8 cellular contexts compared by ENCODE assay signal in the genomic region with DNA sequence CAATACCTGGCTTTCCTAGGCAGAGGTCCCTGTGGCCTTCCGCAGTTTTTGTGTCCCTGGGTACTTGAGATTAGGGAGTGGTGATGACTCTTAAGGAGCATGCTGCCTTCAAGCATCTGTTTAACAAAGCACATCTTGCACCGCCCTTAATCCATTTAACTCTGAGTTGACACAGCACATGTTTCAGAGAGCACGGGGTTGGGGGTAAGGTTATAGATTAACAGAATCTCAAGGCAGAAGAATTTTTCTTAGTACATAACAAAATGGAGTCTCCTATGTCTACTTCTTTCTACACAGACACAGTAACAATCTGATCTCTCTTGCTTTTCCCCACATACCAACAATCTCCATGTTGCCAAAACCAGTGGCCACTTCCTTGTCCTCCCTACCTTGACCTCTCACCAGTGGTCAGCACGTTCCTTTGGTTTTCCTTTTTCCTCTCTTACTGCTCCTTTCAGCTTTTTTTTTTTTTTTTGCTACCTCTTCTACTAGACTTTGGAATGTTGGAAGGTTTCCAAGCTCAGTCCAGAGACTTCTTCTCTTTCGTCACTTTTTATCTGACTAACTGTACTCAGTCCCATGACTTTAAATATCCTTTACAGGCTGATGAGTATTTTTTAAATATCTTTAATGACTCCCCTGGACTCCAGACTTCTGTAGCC.
DNase-seq lines count a peak whose midpoint lies in the region; ATAC-seq, FAIRE-seq and TF ChIP-seq lines count a peak whose summit lies in the region.
"Not testable (repeated sequence)": the region's sequence is repeated elsewhere in the genome, so short reads cannot be mapped to it uniquely, and the experiment has no call there.

No MANE protein-coding gene starts in this region.

- H3K27ac ChIP-seq in A549, result peak overlapping the region; percentile 83 to 86
- not testable (repeated sequence) for H3K27ac ChIP-seq in RWPE1; foreskin keratinocyte; trophoblast cell (ENCODE audit: low read depth, low read length)
- H3K27ac ChIP-seq in left lung, result peak overlapping the region in 1 of 2 donors; percentile 61

- DNase-seq in A549 (ENCODE audit: low read depth in 1 of 2, low spot score in 1 of 2), result peak; percentile 24 to 87
- DNase-seq in DMS 273 (lab: John Stamatoyannopoulos, UW; ENCODE audit: unreplicated experiment), result peak; percentile 3
- peak; percentile 89 for DNase-seq in HS-5 (ENCODE audit: low read depth)
- DNase-seq in RWPE1 (ENCODE audit: low spot score), result peak; percentile 34
- peak; percentile 22 for DNase-seq in dedifferentiated amniotic fluid mesenchymal stem cell (ENCODE audit: extremely low spot score)
- peak; percentile 69 to 85 for DNase-seq in foreskin keratinocyte
- DNase-seq in left lung, result not testable (repeated sequence)
- peak; percentile 37 to 90 for DNase-seq in trophoblast cell

- not testable (repeated sequence) for H2BK5ac ChIP-seq in trophoblast cell (ENCODE audit: low read depth, low read length, poor library complexity)

- not testable (repeated sequence) for H3K4me3 ChIP-seq in A549; left lung; trophoblast cell (ENCODE audit: low read depth, low read length)

- intact Hi-C loops in left lung (cut with DNase I), result not testable (repeated sequence)

- H3K79me1 ChIP-seq in trophoblast cell (ENCODE audit: low read length), result not testable (repeated sequence)

- H2BK12ac ChIP-seq in trophoblast cell (ENCODE audit: low read length), result not testable (repeated sequence)

- not testable (repeated sequence) for TF ChIP-seq CTCF in A549 (IDR thresholded peaks at IDR 0.05); RWPE1 (conservative IDR thresholded peaks at IDR 0.05; ENCODE audit: low read depth); foreskin keratinocyte (conservative IDR thresholded peaks at IDR 0.05); left lung (IDR thresholded peaks at IDR 0.05)

- H3K18ac ChIP-seq in trophoblast cell (ENCODE audit: low read length), result not testable (repeated sequence)

- not testable (repeated sequence) for H4K91ac ChIP-seq in trophoblast cell (ENCODE audit: low read depth, low read length)

- peaks cover 11% of the 10 kb centered on the region for H3K4me1 ChIP-seq in A549
- H3K4me1 ChIP-seq in foreskin keratinocyte; left lung; trophoblast cell (ENCODE audit: control insufficient read depth in 1 of 2, insufficient read depth in 2 of 2, low read length in 2 of 2): not testable (repeated sequence)

- not testable (repeated sequence) for H3K79me2 ChIP-seq in trophoblast cell (ENCODE audit: control insufficient read depth, insufficient read depth, low read length, poor library complexity)

- H3K14ac ChIP-seq in trophoblast cell (ENCODE audit: low read length), result not testable (repeated sequence)

- H3K36me3 ChIP-seq in left lung; trophoblast cell (ENCODE audit: control insufficient read depth in 1 of 2, insufficient read depth in 2 of 2, low read length in 2 of 2): not testable (repeated sequence)

- H3K9ac ChIP-seq in trophoblast cell (ENCODE audit: low read length), result not testable (repeated sequence)

- POLR2A ChIA-PET in A549 (lab: Yijun Ruan, JAX), result interaction anchor here (1.4 kb wide), 1 partner anchor 26 kb away, joined by 5 read pairs; no protein-coding TSS in a partner anchor
- POLR2A ChIA-PET in RWPE1 (lab: Yijun Ruan, JAX; ENCODE audit: low non-redundant PET), result not testable (repeated sequence)

- WGBS in A549 (ENCODE audit: missing lambda C conversion rate), result 4% methylated on average over 2 of the region's 5 CpGs
- no CpG with 5 or more reads among the region's 5 CpGs for WGBS in trophoblast cell (ENCODE audit: extremely low coverage, insufficient coverage, insufficient read length)

- CTCF ChIA-PET in A549 (lab: Yijun Ruan, JAX), result interaction anchor here (1.0 to 1.2 kb wide), 2 partner anchors 10 to 79 kb away, joined by 3 to 5 read pairs; no protein-coding TSS in a partner anchor
- CTCF ChIA-PET in RWPE1 (lab: Yijun Ruan, JAX), result not testable (repeated sequence)

- not testable (repeated sequence) for H2AK5ac ChIP-seq in trophoblast cell (ENCODE audit: low read length)

- H3K4me2 ChIP-seq in A549, result peak overlapping the region; percentile 50
- H3K4me2 ChIP-seq in trophoblast cell (ENCODE audit: low read length), result not testable (repeated sequence)

- H3K4ac ChIP-seq in trophoblast cell (ENCODE audit: low read depth, low read length), result not testable (repeated sequence)

- H3K23ac ChIP-seq in trophoblast cell (ENCODE audit: low read length), result not testable (repeated sequence)

- peak; percentile 93 to 99 for ATAC-seq in A549
- peak; percentile 46 for ATAC-seq in foreskin keratinocyte
- peak; percentile 88 for ATAC-seq in left lung

- not testable (repeated sequence) for H2BK120ac ChIP-seq in trophoblast cell (ENCODE audit: insufficient read depth, low read length, poor library complexity)

- not testable (repeated sequence) for H2AFZ ChIP-seq in trophoblast cell (ENCODE audit: insufficient read depth, low read length, poor library complexity)

- TF ChIP-seq POLR2A in A549 (IDR thresholded peaks at IDR 0.05; ENCODE audit: low read length), result not testable (repeated sequence)

- not testable (repeated sequence) for TF ChIP-seq EP300 in A549 (IDR thresholded peaks at IDR 0.05)

- not testable (repeated sequence) for FAIRE-seq in A549 (lab: Jason Lieb, UNC)

- not testable (repeated sequence) for H4K12ac ChIP-seq in trophoblast cell (ENCODE audit: low read depth, low read length)

- H4K8ac ChIP-seq in trophoblast cell (ENCODE audit: low read depth, low read length), result not testable (repeated sequence)

- TF ChIP-seq RAD21 in A549 (conservative IDR thresholded peaks at IDR 0.05 in 1 of 2, IDR thresholded peaks at IDR 0.05 in 1 of 2), result not testable (repeated sequence)

- not testable (repeated sequence) for H3K27me3 ChIP-seq in foreskin keratinocyte; left lung; trophoblast cell (ENCODE audit: insufficient read depth, low read length)

- peaks cover 17% of the 10 kb centered on the region; the same call in 2 of the 3 replicates for H3K9me3 ChIP-seq in A549
- not testable (repeated sequence) for H3K9me3 ChIP-seq in left lung; trophoblast cell (ENCODE audit: insufficient read depth, low read depth, low read length)

TF ChIP-seq in A549, 52 proteins besides CTCF, POLR2A, EP300 and RAD21:
- TF ChIP-seq EHF (CRISPR knock-in tag; IDR thresholded peaks at IDR 0.05), result peak; percentile 97
- TF ChIP-seq GATA3 (IDR thresholded peaks at IDR 0.05; ENCODE audit: borderline replicate concordance), result peak; percentile 11; the same call in 1 of the 2 replicates
- peak; percentile 55 for TF ChIP-seq JUNB (IDR thresholded peaks at IDR 0.05)
- peak; percentile 97 for TF ChIP-seq ATOH8 (CRISPR knock-in tag; IDR thresholded peaks at IDR 0.05; ENCODE audit: low read depth)
- peak; percentile 69; the same call in 1 of the 2 replicates for TF ChIP-seq TFCP2L1 (CRISPR knock-in tag; IDR thresholded peaks at IDR 0.05)
- peak; percentile 98 for TF ChIP-seq HOXB5 (CRISPR knock-in tag; IDR thresholded peaks at IDR 0.05)
- TF ChIP-seq FOXS1 (CRISPR knock-in tag; IDR thresholded peaks at IDR 0.05), result peak; percentile 97
- peak in 1 of 2 experiments; percentile 26; a peak in 1 of 4 replicates for TF ChIP-seq CEBPB (IDR thresholded peaks at IDR 0.05)
- TF ChIP-seq TP53 (CRISPR knock-in tag; IDR thresholded peaks at IDR 0.05), result peak; percentile 68; the same call in 1 of the 2 replicates
- TF ChIP-seq, protein P1, sequence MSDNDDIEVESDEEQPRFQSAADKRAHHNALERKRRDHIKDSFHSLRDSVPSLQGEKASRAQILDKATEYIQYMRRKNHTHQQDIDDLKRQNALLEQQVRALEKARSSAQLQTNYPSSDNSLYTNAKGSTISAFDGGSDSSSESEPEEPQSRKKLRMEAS (IDR thresholded peaks at IDR 0.05), result peak; percentile 16; the same call in 1 of the 2 replicates
- TF ChIP-seq HEYL (CRISPR knock-in tag; IDR thresholded peaks at IDR 0.05), result peak; percentile 98
- TF ChIP-seq SMC3 (IDR thresholded peaks at IDR 0.05), result 0 out of 3 replicates have a peak, but pooled peaks have one; percentile 20
- not testable (repeated sequence) for TF ChIP-seq FOSL2 (IDR thresholded peaks at IDR 0.05)
- peak; percentile 59; the same call in 1 of the 2 replicates for TF ChIP-seq FOSL2 (CRISPR knock-in tag; IDR thresholded peaks at IDR 0.05)
- TF ChIP-seq HOXB13 (CRISPR knock-in tag; IDR thresholded peaks at IDR 0.05; ENCODE audit: low read depth), result peak; percentile 97
- peak; percentile 98 for TF ChIP-seq ZNF302 (CRISPR knock-in tag; IDR thresholded peaks at IDR 0.05)
- TF ChIP-seq FOSB (CRISPR knock-in tag; IDR thresholded peaks at IDR 0.05), result peak; percentile 42; the same call in 1 of the 2 replicates
- TF ChIP-seq ZSCAN20 (CRISPR knock-in tag; IDR thresholded peaks at IDR 0.05), result peak; percentile 98
- peak; percentile 69; the same call in 1 of the 2 replicates for TF ChIP-seq RARB (CRISPR knock-in tag; IDR thresholded peaks at IDR 0.05)
- peak; percentile 80 for TF ChIP-seq NPAS2 (CRISPR knock-in tag; IDR thresholded peaks at IDR 0.05; ENCODE audit: borderline replicate concordance)
TF ChIP-seq in A549: peak in this region for 19; not testable (repeated sequence) for 33.

Comparison
In these comparisons a context has a peak if more than half of its experiments do, and no peak if none do; other contexts are left out.
1. ATAC-seq: peak in every context shown above with its lines; median percentile 96 in A549; 88 in left lung; 46 in foreskin keratinocyte.